21 cellular contexts compared by ENCODE assay signal in genomic region chr11:120900642-120901041, GRCh38.
DNase-seq lines count a peak whose midpoint lies in the region; ATAC-seq, FAIRE-seq and TF ChIP-seq lines count a peak whose summit lies in the region.
"Had no signal": no experiment of that assay in that cellular context is flagged by ENCODE, and none has a peak within 500 bp of the region (broad histone marks: within the 10 kb centered on the region; RNA-seq: fewer than 3 reads in every experiment).

No MANE protein-coding gene starts in this region.

- no peak overlapping the region for H2BK15ac ChIP-seq in IMR-90 (ENCODE audit: low read depth, low read length)

- TF ChIP-seq CTCF in A549 (IDR thresholded peaks at IDR 0.05), result no peak
- no peak for TF ChIP-seq CTCF in IMR-90 (conservative IDR thresholded peaks at IDR 0.05; ENCODE audit: low read depth, low read length)
- TF ChIP-seq CTCF in brain microvascular endothelial cell (IDR thresholded peaks at IDR 0.05; ENCODE audit: low read depth, low read length, missing control alignments), result no peak

- H3K9me1 ChIP-seq in IMR-90 (ENCODE audit: insufficient read depth, low read length), result no peaks in the 10 kb centered on the region

- H2BK20ac ChIP-seq in IMR-90 (ENCODE audit: low read depth, low read length), result no peak overlapping the region

- H4K91ac ChIP-seq in IMR-90 (ENCODE audit: insufficient read depth, low read depth, low read length), result no peak overlapping the region

- H3K14ac ChIP-seq in IMR-90 (replicated peaks; ENCODE audit: low read depth, low read length), result no peak overlapping the region

- H2AFZ ChIP-seq in IMR-90 (replicated peaks; ENCODE audit: low read length, poor library complexity), result no peak overlapping the region
- H2AFZ ChIP-seq: PC-9 had no signal

- TF ChIP-seq EP300 in A549 (IDR thresholded peaks at IDR 0.05), result no peak

- no peak for DNase-seq in A549 (ENCODE audit: low read depth in 1 of 2, low spot score in 1 of 2)
- DNase-seq in IMR-90, result no peak
- DNase-seq in brain microvascular endothelial cell, result peak; percentile 8
- DNase-seq in islet precursor cell, result peak; percentile 82
- no peak for DNase-seq in NCI-H2196 treated with DMSO at 0.1 percent for 48 hours (lab: John Stamatoyannopoulos, UW; ENCODE audit: unreplicated experiment)
- no peak for DNase-seq in GOT3 (lab: John Stamatoyannopoulos, UW)
- DNase-seq in activated T-cell treated with anti-CD3 and anti-CD28 coated beads, Interleukin-2, amount 50 U/mL, for 1 hour, result no peak
- no peak for DNase-seq in NCI-H1105 (lab: John Stamatoyannopoulos, UW)
- DNase-seq: C1 segment of cervical spinal cord, DND-41, GDM1, NCI-H1436, NCI-H2029 treated with DMSO at 0.1 percent for 48 hours, NCI-H2171 treated with DMSO at 0.1 percent for 48 hours, NCI-H510A treated with DMSO at 0.1 percent for 48 hours, NCI-H82, PC-9 had no signal

- FAIRE-seq in A549 (lab: Jason Lieb, UNC), result no peak
- FAIRE-seq: A204.1, GM12891, GM18507 had no signal

- WGBS in A549 (ENCODE audit: missing lambda C conversion rate), result 24% methylated on average over 9 of the region's 9 CpGs
- 89% methylated on average over 1 of the region's 9 CpGs; no CpG with 5 or more reads in 1 of the 2 experiments for WGBS in IMR-90 (ENCODE audit: extremely low coverage in 2 of 2, insufficient read length in 1 of 2), 2 experiments

- H3K56ac ChIP-seq in IMR-90 (ENCODE audit: extremely low read depth, insufficient read depth, low read length), result no peak overlapping the region

- H3K79me1 ChIP-seq in IMR-90 (ENCODE audit: low read depth in 1 of 2, low read length in 2 of 2), result no peaks in the 10 kb centered on the region

- no peak overlapping the region for H2AK5ac ChIP-seq in IMR-90 (ENCODE audit: low read depth, low read length)

- no peak for TF ChIP-seq RAD21 in A549 (conservative IDR thresholded peaks at IDR 0.05 in 1 of 2, IDR thresholded peaks at IDR 0.05 in 1 of 2)
- TF ChIP-seq RAD21 in IMR-90 (IDR thresholded peaks at IDR 0.05; ENCODE audit: low read length), result no peak

- H3K27me3 ChIP-seq in IMR-90 (ENCODE audit: control insufficient read depth, insufficient read depth, low read length), result peaks cover 20% of the 10 kb centered on the region
- no peaks in the 10 kb centered on the region for H3K27me3 ChIP-seq in brain microvascular endothelial cell (replicated peaks)
- H3K27me3 ChIP-seq: SJSA1 had no signal

- H3K9me3 ChIP-seq in A549 (no peaks in the 10 kb centered on the region), IMR-90 (ENCODE audit: control insufficient read depth, insufficient read depth, low read length) (no peaks in the 10 kb centered on the region)
- H3K9me3 ChIP-seq: SJSA1 had no signal

- no peak overlapping the region for H4K8ac ChIP-seq in IMR-90 (ENCODE audit: low read depth in 2 of 2, low read length in 2 of 2)

- TF ChIP-seq POLR2A in A549 (IDR thresholded peaks at IDR 0.05; ENCODE audit: low read length), result no peak
- TF ChIP-seq POLR2A in IMR-90 (IDR thresholded peaks at IDR 0.05; ENCODE audit: low read depth, low read length), result no peak

- no peaks in the 10 kb centered on the region for H3K36me3 ChIP-seq in IMR-90 (ENCODE audit: control insufficient read depth, insufficient read depth, low read length)
- H3K36me3 ChIP-seq in brain microvascular endothelial cell (replicated peaks), result no peaks in the 10 kb centered on the region
- H3K36me3 ChIP-seq: SJSA1 had no signal

- H3K4me1 ChIP-seq in A549, result no peaks in the 10 kb centered on the region
- H3K4me1 ChIP-seq in IMR-90 (ENCODE audit: control insufficient read depth, insufficient read depth, low read length), result no peaks in the 10 kb centered on the region
- H3K4me1 ChIP-seq: SJSA1 had no signal

- H2BK5ac ChIP-seq in IMR-90 (ENCODE audit: low read depth, low read length, poor library complexity, severe bottlenecking), result no peak overlapping the region

- H3K4me2 ChIP-seq in A549 (no peak overlapping the region), IMR-90 (ENCODE audit: low read depth, low read length) (no peak overlapping the region)
- H3K4me2 ChIP-seq: PC-9 had no signal

- H4K5ac ChIP-seq in IMR-90 (ENCODE audit: low read depth, low read length), result no peak overlapping the region

- intact Hi-C loops in IMR-90 (cut with micrococcal nuclease), result no loop called here

- H4K20me1 ChIP-seq in IMR-90 (ENCODE audit: insufficient read depth, low read length), result no peaks in the 10 kb centered on the region; the same call in 1 of the 2 replicates

- BruUV-seq in IMR-90 (replicated peaks; lab: Mats Ljungman, UMichigan), result no TSS peak

- POLR2A ChIA-PET in A549 (lab: Yijun Ruan, JAX) (no interaction called here), IMR-90 (lab: Charles Lee; ENCODE audit: unreplicated experiment) (no interaction called here)

- no peak overlapping the region for H3K4me3 ChIP-seq in A549
- no peak overlapping the region for H3K4me3 ChIP-seq in IMR-90 (ENCODE audit: insufficient read depth, low read depth, low read length)
- no peak overlapping the region for H3K4me3 ChIP-seq in brain microvascular endothelial cell (ENCODE audit: low read depth, low read length)
- H3K4me3 ChIP-seq: PC-9, SJSA1 had no signal

- no peak overlapping the region for H3K23ac ChIP-seq in IMR-90 (ENCODE audit: low read depth, low read length)

- dilution Hi-C loops in IMR-90 (cut with HindIII; ENCODE audit: low sequenced_read_pairs, unreplicated experiment), result no loop called here

- no peak overlapping the region for H2AK9ac ChIP-seq in IMR-90 (replicated peaks; ENCODE audit: low read depth, low read length, poor library complexity)

- CTCF ChIA-PET in A549 (lab: Yijun Ruan, JAX) (no interaction called here), IMR-90 (lab: Yijun Ruan, JAX) (no interaction called here)

- H3K27ac ChIP-seq in A549 (no peak overlapping the region), IMR-90 (ENCODE audit: insufficient read depth, low read length) (no peak overlapping the region), brain microvascular endothelial cell (no peak overlapping the region)
- H3K27ac ChIP-seq: PC-9, SJSA1 had no signal

- H3K18ac ChIP-seq in IMR-90 (ENCODE audit: low read depth, low read length), result no peak overlapping the region

- in situ Hi-C loops in IMR-90 (cut with MboI; ENCODE audit: low sequenced_read_pairs), result no loop called here
- in situ Hi-C loops in brain microvascular endothelial cell (cut with HindIII; ENCODE audit: low pct_ligation_motif_present, low sequenced_read_pairs), result no loop called here

- no peak for ATAC-seq in A549
- peak; percentile 76 for ATAC-seq in IMR-90 (ENCODE audit: low read depth)

- no peak overlapping the region for H3K4ac ChIP-seq in IMR-90 (ENCODE audit: low read depth, low read length)

- no peak overlapping the region for H3K9ac ChIP-seq in IMR-90 (ENCODE audit: low read depth, low read length)

- no peak overlapping the region for H2BK120ac ChIP-seq in IMR-90 (ENCODE audit: low read depth, low read length)

TF ChIP-seq in A549, 52 proteins besides CTCF, POLR2A, EP300 and RAD21 (continues in another document):
- TF ChIP-seq MAX (IDR thresholded peaks at IDR 0.05) (no peak), RNF2 (IDR thresholded peaks at IDR 0.05; ENCODE audit: borderline replicate concordance, low read depth) (no peak)

TF ChIP-seq in IMR-90, 13 proteins besides CTCF, POLR2A, EP300 and RAD21:
- TF ChIP-seq RFX5 (IDR thresholded peaks at IDR 0.05; ENCODE audit: low read depth, low read length) (no peak), MAZ (IDR thresholded peaks at IDR 0.05; ENCODE audit: borderline replicate concordance, low read depth, low read length) (no peak), RCOR1 (IDR thresholded peaks at IDR 0.05; ENCODE audit: insufficient replicate concordance, low read length) (no peak), NFE2L2 (IDR thresholded peaks at IDR 0.05; ENCODE audit: low read depth, low read length) (no peak), CEBPB (IDR thresholded peaks at IDR 0.05; ENCODE audit: low read depth, low read length) (no peak), MAFK (IDR thresholded peaks at IDR 0.05; ENCODE audit: low read depth, low read length) (no peak), SMC3 (IDR thresholded peaks at IDR 0.05; ENCODE audit: low read depth, low read length) (no peak), MXI1 (IDR thresholded peaks at IDR 0.05; ENCODE audit: borderline replicate concordance, low read depth, low read length) (no peak), FOS (IDR thresholded peaks at IDR 0.05; ENCODE audit: low read depth, low read length) (no peak)
- TF ChIP-seq, protein P1, sequence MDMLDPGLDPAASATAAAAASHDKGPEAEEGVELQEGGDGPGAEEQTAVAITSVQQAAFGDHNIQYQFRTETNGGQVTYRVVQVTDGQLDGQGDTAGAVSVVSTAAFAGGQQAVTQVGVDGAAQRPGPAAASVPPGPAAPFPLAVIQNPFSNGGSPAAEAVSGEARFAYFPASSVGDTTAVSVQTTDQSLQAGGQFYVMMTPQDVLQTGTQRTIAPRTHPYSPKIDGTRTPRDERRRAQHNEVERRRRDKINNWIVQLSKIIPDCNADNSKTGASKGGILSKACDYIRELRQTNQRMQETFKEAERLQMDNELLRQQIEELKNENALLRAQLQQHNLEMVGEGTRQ (IDR thresholded peaks at IDR 0.05; ENCODE audit: low read depth, low read length), result no peak
- TF ChIP-seq, protein P2, sequence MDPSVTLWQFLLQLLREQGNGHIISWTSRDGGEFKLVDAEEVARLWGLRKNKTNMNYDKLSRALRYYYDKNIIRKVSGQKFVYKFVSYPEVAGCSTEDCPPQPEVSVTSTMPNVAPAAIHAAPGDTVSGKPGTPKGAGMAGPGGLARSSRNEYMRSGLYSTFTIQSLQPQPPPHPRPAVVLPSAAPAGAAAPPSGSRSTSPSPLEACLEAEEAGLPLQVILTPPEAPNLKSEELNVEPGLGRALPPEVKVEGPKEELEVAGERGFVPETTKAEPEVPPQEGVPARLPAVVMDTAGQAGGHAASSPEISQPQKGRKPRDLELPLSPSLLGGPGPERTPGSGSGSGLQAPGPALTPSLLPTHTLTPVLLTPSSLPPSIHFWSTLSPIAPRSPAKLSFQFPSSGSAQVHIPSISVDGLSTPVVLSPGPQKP (IDR thresholded peaks at IDR 0.05; ENCODE audit: borderline replicate concordance, low read depth, low read length), result no peak
TF ChIP-seq in IMR-90: peak in this region for 0.

Comparison
In these comparisons a context has a peak if more than half of its experiments do, and no peak if none do; other contexts are left out.
1. DNase-seq: peak in brain microvascular endothelial cell (single experiment) and islet precursor cell (single experiment); none in A549 (0 of 2), IMR-90 (single experiment), NCI-H2196 treated with DMSO at 0.1 percent for 48 hours (single experiment), GOT3 (single experiment), activated T-cell treated with anti-CD3 and anti-CD28 coated beads, Interleukin-2, amount 50 U/mL, for 1 hour (single experiment) and NCI-H1105 (single experiment).